Comparison of ENCODE assay signal across 8 cellular contexts in the genomic region with DNA sequence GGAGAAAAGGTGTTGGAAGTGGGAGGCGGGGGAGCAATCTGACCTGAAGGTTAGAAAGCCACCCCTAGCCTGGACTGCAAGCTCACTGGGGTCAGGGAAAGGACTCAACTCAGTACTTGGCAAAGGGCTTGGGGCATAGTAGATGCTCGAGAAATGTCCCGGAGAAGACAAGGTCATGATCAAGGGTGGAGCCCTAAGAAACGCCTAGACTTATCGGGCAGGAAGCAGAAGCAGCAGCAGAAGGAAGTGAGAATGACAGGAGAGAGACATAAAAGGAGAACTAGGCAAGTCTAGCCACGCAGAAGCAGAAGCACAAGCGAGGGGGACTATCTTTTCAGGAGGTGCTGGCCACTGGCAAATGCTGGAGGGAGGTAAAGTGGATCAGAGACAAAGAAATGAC. TPM values are rescaled to one million over a fixed set of nuclear protein-coding genes. Genes with fewer than 3 reads are reported as not detected.
DNase-seq lines count a peak whose midpoint lies in the region; ATAC-seq and TF ChIP-seq lines count a peak whose summit lies in the region.

No MANE protein-coding gene starts in this region.

- H3K79me2 ChIP-seq in OCI-LY1 (ENCODE audit: insufficient read depth, low read length), result peaks cover 68% of the 10 kb centered on the region

- peak overlapping the region; percentile 42 for H3K4me2 ChIP-seq in OCI-LY1 (ENCODE audit: low read length)

- no peaks in the 10 kb centered on the region for H3K9me3 ChIP-seq in OCI-LY1 (ENCODE audit: low read length)

- H3F3A ChIP-seq in OCI-LY1 (ENCODE audit: insufficient read depth, low read length), result no peaks in the 10 kb centered on the region

- H2AFZ ChIP-seq in OCI-LY1 (ENCODE audit: low read length), result no peak overlapping the region

- peaks cover 83% of the 10 kb centered on the region for H3K4me1 ChIP-seq in OCI-LY1 (ENCODE audit: insufficient read depth, low read length, severe bottlenecking)

- H3K27me3 ChIP-seq in GM06990 (replicated peaks; ENCODE audit: control insufficient read depth, insufficient read depth, low read length) (no peaks in the 10 kb centered on the region), OCI-LY1 (ENCODE audit: insufficient read depth, low read length) (no peaks in the 10 kb centered on the region)

- peaks cover 43 to 57% of the 10 kb centered on the region in 2 donors for H3K4me1 Mint-ChIP-seq in immature natural killer cell

- peak overlapping the region in 4 of 5 donors; percentile 5 to 45 (median 24) for H3K4me3 Mint-ChIP-seq in immature natural killer cell

- DNase-seq in GM06990 (ENCODE audit: extremely low read depth, insufficient read length) (no peak), immature natural killer cell (no peak), NCI-H1048 (lab: John Stamatoyannopoulos, UW) (no peak), HuH-7.5 (ENCODE audit: low spot score) (no peak)
- no peak for DNase-seq in activated CD4-positive, alpha-beta T cell treated with anti-CD3 and anti-CD28 coated beads, Interleukin-2, amount 50 U/mL, for 1 hour

- H3K4me3 ChIP-seq in GM06990 (replicated peaks; ENCODE audit: low read depth, low read length) (peak overlapping the region; percentile 27), OCI-LY1 (ENCODE audit: low read depth, low read length, poor library complexity, severe bottlenecking) (peak overlapping the region; percentile 10)

- peaks cover 5 to 8% (median 6%) of the 10 kb centered on the region in 3 donors for H3K27me3 Mint-ChIP-seq in immature natural killer cell (ENCODE audit: low read depth in 3 of 3)

- H3K36me3 Mint-ChIP-seq in immature natural killer cell, result peaks cover 0 to 6% (median 3%) of the 10 kb centered on the region in 3 donors

- TF ChIP-seq CTCF in GM06990 (IDR thresholded peaks at IDR 0.05; ENCODE audit: insufficient read depth, low read length, poor library complexity, severe bottlenecking) (no peak), OCI-LY1 (IDR thresholded peaks at IDR 0.05; ENCODE audit: low read length) (no peak)

- H3K9me2 ChIP-seq in OCI-LY1 (ENCODE audit: low read depth, low read length), result no peaks in the 10 kb centered on the region

- ATAC-seq in GM21515 (IDR thresholded peaks at IDR 0.05; ENCODE audit: unreplicated experiment) (peak; percentile 43), GM18873 (IDR thresholded peaks at IDR 0.05; ENCODE audit: low FRiP score, unreplicated experiment) (no peak)

- H3K27ac Mint-ChIP-seq in immature natural killer cell, result peak overlapping the region in 5 of 6 donors; percentile 9 to 81 (median 45)

- H4K20me1 ChIP-seq in OCI-LY1 (ENCODE audit: insufficient read depth, low read length), result no peaks in the 10 kb centered on the region

- H3K9ac ChIP-seq in OCI-LY1 (ENCODE audit: low read length), result peak overlapping the region; percentile 13; the same call in 1 of the 2 replicates

- peak overlapping the region; percentile 71 for H3K27ac ChIP-seq in OCI-LY1 (ENCODE audit: low read depth, low read length, poor library complexity, severe bottlenecking)

- H3K9me3 Mint-ChIP-seq in immature natural killer cell, result no peaks in the 10 kb centered on the region

- H3K36me3 ChIP-seq in GM06990 (ENCODE audit: control insufficient read depth, insufficient read depth, low read length) (peaks cover 12% of the 10 kb centered on the region), OCI-LY1 (ENCODE audit: insufficient read depth, low read length) (peaks cover 64% of the 10 kb centered on the region)

RNA-seq across cellular contexts. Expression of gene COTL1, which starts 10.2 kb away (rescaled TPM):
- polyA plus RNA-seq in immature natural killer cell, result 100 to 1,000 TPM; 193 to 268 (median 235) TPM

RNA-seq across cellular contexts. Expression of gene KLHL36, which starts 40.6 kb away (rescaled TPM):
- 10 to 100 TPM; 18.0 to 28.0 (median 20.7) TPM for polyA plus RNA-seq in immature natural killer cell
